Comparison of ENCODE assay signal across 8 cellular contexts in genomic region chr3:183252108-183252782, GRCh38. TPM values are rescaled to one million over a fixed set of nuclear protein-coding genes. Genes with fewer than 3 reads are reported as not detected.
DNase-seq lines count a peak whose midpoint lies in the region; ATAC-seq, FAIRE-seq and TF ChIP-seq lines count a peak whose summit lies in the region.

No MANE protein-coding gene starts in this region.

- peak overlapping the region; percentile 72 for H3K4me3 Mint-ChIP-seq in activated T-cell treated with anti-CD3 and anti-CD28 coated beads, Interleukin-2, amount 50 U/mL, for 4 hours
- H3K4me3 Mint-ChIP-seq in astrocyte (ENCODE audit: unreplicated experiment): peak overlapping the region; percentile 83

- intact Hi-C loops in kidney (cut with DNase I): no loop called here

- H3K9me3 ChIP-seq in astrocyte (ENCODE audit: insufficient read depth, low read depth, low read length) (no peaks in the 10 kb centered on the region), kidney (ENCODE audit: control insufficient read depth in 1 of 2, low read length in 2 of 2) (no peaks in the 10 kb centered on the region), suprapubic skin (no peaks in the 10 kb centered on the region)

- no peak overlapping the region for H3K4me3 ChIP-seq in astrocyte (ENCODE audit: insufficient read depth, low read depth, low read length)
- peak overlapping the region; percentile 48 to 67 for H3K4me3 ChIP-seq in kidney (ENCODE audit: low read length in 2 of 2)
- peak overlapping the region; percentile 97 for H3K4me3 ChIP-seq in suprapubic skin

- no peaks in the 10 kb centered on the region for H3K9me3 Mint-ChIP-seq in activated T-cell treated with anti-CD3 and anti-CD28 coated beads, Interleukin-2, amount 50 U/mL, for 4 hours
- no peaks in the 10 kb centered on the region for H3K9me3 Mint-ChIP-seq in astrocyte (ENCODE audit: unreplicated experiment)

- H3K27ac ChIP-seq in astrocyte (ENCODE audit: low read depth, low read length) (no peak overlapping the region), kidney (ENCODE audit: low read depth in 2 of 2, low read length in 2 of 2) (no peak overlapping the region), suprapubic skin (peak overlapping the region; percentile 97)

- TF ChIP-seq CTCF in astrocyte (IDR thresholded peaks at IDR 0.05; ENCODE audit: insufficient read depth, low read depth, low read length) (no peak), kidney (IDR thresholded peaks at IDR 0.05; ENCODE audit: borderline replicate concordance, extremely low read depth, insufficient read depth) (no peak), suprapubic skin (IDR thresholded peaks at IDR 0.05) (no peak)

- no peak overlapping the region for H2AFZ ChIP-seq in astrocyte (ENCODE audit: low read depth, low read length)

- TF ChIP-seq POLR2A in suprapubic skin (IDR thresholded peaks at IDR 0.05): no peak

- peaks cover 17% of the 10 kb centered on the region for H3K79me2 ChIP-seq in astrocyte (ENCODE audit: insufficient read depth, low read length)

- H3K27me3 ChIP-seq in astrocyte (ENCODE audit: insufficient read depth, low read length) (no peaks in the 10 kb centered on the region), suprapubic skin (no peaks in the 10 kb centered on the region)

- H3K4me1 ChIP-seq in astrocyte (ENCODE audit: insufficient read depth, low read length) (peaks cover 6% of the 10 kb centered on the region), kidney (ENCODE audit: control insufficient read depth in 1 of 2, insufficient read depth in 1 of 2, low read depth in 1 of 2, low read length in 2 of 2) (peaks cover 0 to 2% of the 10 kb centered on the region in 2 donors), suprapubic skin (peaks cover 20% of the 10 kb centered on the region)

- no peak overlapping the region for H3K27ac Mint-ChIP-seq in astrocyte (ENCODE audit: unreplicated experiment)

- H3K9ac ChIP-seq in astrocyte (ENCODE audit: low read length) (no peak overlapping the region), kidney (ENCODE audit: low read length in 2 of 2) (no peak overlapping the region)

- ATAC-seq in activated T-cell treated with anti-CD3 and anti-CD28 coated beads, Interleukin-2, amount 50 U/mL, for 4 hours: no peak
- ATAC-seq in GM19397 (IDR thresholded peaks at IDR 0.05; ENCODE audit: unreplicated experiment): no peak

- H3K4me1 Mint-ChIP-seq in activated T-cell treated with anti-CD3 and anti-CD28 coated beads, Interleukin-2, amount 50 U/mL, for 4 hours (ENCODE audit: low read depth): peaks cover 14% of the 10 kb centered on the region
- peaks cover 9% of the 10 kb centered on the region for H3K4me1 Mint-ChIP-seq in astrocyte (ENCODE audit: low read depth, unreplicated experiment)

- no peak for FAIRE-seq in astrocyte (lab: Jason Lieb, UNC)
- FAIRE-seq in kidney (lab: Jason Lieb, UNC): no peak

- peak overlapping the region; percentile 85 for H3K4me2 ChIP-seq in astrocyte (ENCODE audit: low read length)

- WGBS in suprapubic skin: 83% methylated on average over 5 of the region's 5 CpGs

- no peak for TF ChIP-seq EP300 in suprapubic skin (IDR thresholded peaks at IDR 0.05)

- DNase-seq in activated T-cell treated with anti-CD3 and anti-CD28 coated beads, Interleukin-2, amount 50 U/mL, for 4 hours: no peak
- no peak for DNase-seq in activated T-cell treated with anti-CD3 and anti-CD28 coated beads for 4 hours
- no peak for DNase-seq in astrocyte (ENCODE audit: low read depth)
- DNase-seq in kidney: no peak
- no peak for DNase-seq in suprapubic skin (ENCODE audit: low spot score in 2 of 2)
- no peak for DNase-seq in NCI-H226
- no peak for DNase-seq in NCI-H1417 treated with DMSO at 0.1 percent for 48 hours (lab: John Stamatoyannopoulos, UW)

- no peaks in the 10 kb centered on the region for H4K20me1 ChIP-seq in astrocyte (ENCODE audit: insufficient read depth, low read length)

- peaks cover 5% of the 10 kb centered on the region for H3K36me3 Mint-ChIP-seq in activated T-cell treated with anti-CD3 and anti-CD28 coated beads, Interleukin-2, amount 50 U/mL, for 4 hours (ENCODE audit: insufficient read depth)
- no peaks in the 10 kb centered on the region for H3K36me3 Mint-ChIP-seq in astrocyte (ENCODE audit: low read depth, unreplicated experiment)

- H3K36me3 ChIP-seq in astrocyte (ENCODE audit: insufficient read depth, low read length) (no peaks in the 10 kb centered on the region), kidney (ENCODE audit: control insufficient read depth in 1 of 2, insufficient read depth in 2 of 2, low read length in 2 of 2) (no peaks in the 10 kb centered on the region), suprapubic skin (no peaks in the 10 kb centered on the region)

- H3K27me3 Mint-ChIP-seq in activated T-cell treated with anti-CD3 and anti-CD28 coated beads, Interleukin-2, amount 50 U/mL, for 4 hours (ENCODE audit: low read depth): peaks cover 19% of the 10 kb centered on the region
- peaks cover 8% of the 10 kb centered on the region for H3K27me3 Mint-ChIP-seq in astrocyte (ENCODE audit: low read depth, unreplicated experiment)

RNA-seq across cellular contexts. Expression of gene B3GNT5, which starts 0.8 kb away (rescaled TPM):
- 10 to 100 TPM; 24.1 to 66.6 (median 34.1) TPM for total RNA-seq in activated T-cell treated with anti-CD3 and anti-CD28 coated beads, Interleukin-2, amount 50 U/mL, for 4 hours
- total RNA-seq in astrocyte (15.1 and 15.8 TPM in 2 replicates), kidney (9.9 TPM), suprapubic skin (10 to 100 TPM; 14.6 to 30.8 (median 27.5) TPM)
- 2.4 TPM for polyA plus RNA-seq in kidney (ENCODE audit: insufficient read depth, low read depth, low replicate concordance)
